8 cellular contexts compared by ENCODE assay signal in genomic region chr14:54440037-54440436, GRCh38. TPM values are rescaled to one million over a fixed set of nuclear protein-coding genes. Genes with fewer than 3 reads are reported as not detected.
DNase-seq lines count a peak whose midpoint lies in the region; ATAC-seq and TF ChIP-seq lines count a peak whose summit lies in the region.

No MANE protein-coding gene starts in this region.

- H3K36me3 Mint-ChIP-seq in dendritic cell treated with granulocyte-macrophage colony-stimulating factor and Interleukin-4, amounts not matched to agents 40 ng/mL and 50 ng/mL, for 4 days (ENCODE audit: low read depth), result peaks cover 23% of the 10 kb centered on the region
- peaks cover 9% of the 10 kb centered on the region for H3K36me3 Mint-ChIP-seq in natural killer cell treated with Interleukin-12 subunit alpha and Interleukin-12 subunit beta and Interleukin-15 and Interleukin-18, amount 100 ng/mL, for 72 hours

- ATAC-seq in natural killer cell treated with Interleukin-12 subunit alpha and Interleukin-12 subunit beta and Interleukin-15 and Interleukin-18, amount 100 ng/mL, for 72 hours, result no peak

- H3K27me3 Mint-ChIP-seq in dendritic cell treated with granulocyte-macrophage colony-stimulating factor and Interleukin-4, amounts not matched to agents 40 ng/mL and 50 ng/mL, for 4 days, result no peaks in the 10 kb centered on the region
- peaks cover 0 to 7% of the 10 kb centered on the region in 2 donors for H3K27me3 Mint-ChIP-seq in natural killer cell treated with Interleukin-12 subunit alpha and Interleukin-12 subunit beta and Interleukin-15 and Interleukin-18, amount 100 ng/mL, for 72 hours

- TF ChIP-seq CTCF in C4-2B (conservative IDR thresholded peaks at IDR 0.05), result no peak

- peak overlapping the region; percentile 73 for H3K27ac Mint-ChIP-seq in dendritic cell treated with granulocyte-macrophage colony-stimulating factor and Interleukin-4, amounts not matched to agents 40 ng/mL and 50 ng/mL, for 4 days
- peak overlapping the region; percentile 85 to 86 for H3K27ac Mint-ChIP-seq in natural killer cell treated with Interleukin-12 subunit alpha and Interleukin-12 subunit beta and Interleukin-15 and Interleukin-18, amount 100 ng/mL, for 72 hours

- H3K27ac ChIP-seq in C4-2B, result peak overlapping the region; percentile 89; the same call in 1 of the 2 replicates

- no peaks in the 10 kb centered on the region for H3K9me3 Mint-ChIP-seq in dendritic cell treated with granulocyte-macrophage colony-stimulating factor and Interleukin-4, amounts not matched to agents 40 ng/mL and 50 ng/mL, for 4 days
- H3K9me3 Mint-ChIP-seq in natural killer cell treated with Interleukin-12 subunit alpha and Interleukin-12 subunit beta and Interleukin-15 and Interleukin-18, amount 100 ng/mL, for 72 hours, result no peaks in the 10 kb centered on the region

- DNase-seq in NCI-H460 (ENCODE audit: extremely low read depth, low read depth) (peak; percentile 58), NAMALWA (ENCODE audit: low spot score) (no peak), glomerular visceral epithelial cell (ENCODE audit: extremely low spot score) (no peak), A172 (ENCODE audit: low spot score) (no peak)
- DNase-seq in natural killer cell treated with Interleukin-12 subunit alpha and Interleukin-12 subunit beta and Interleukin-15 and Interleukin-18, amount 100 ng/mL, for 72 hours (ENCODE audit: low spot score), result no peak
- no peak for DNase-seq in activated CD4-positive, alpha-beta T cell treated with anti-CD3 and anti-CD28 coated beads, Interleukin-2, amount 50 U/mL, for 4 hours

- H3K4me3 Mint-ChIP-seq in dendritic cell treated with granulocyte-macrophage colony-stimulating factor and Interleukin-4, amounts not matched to agents 40 ng/mL and 50 ng/mL, for 4 days, result peak overlapping the region; percentile 79
- H3K4me3 Mint-ChIP-seq in natural killer cell treated with Interleukin-12 subunit alpha and Interleukin-12 subunit beta and Interleukin-15 and Interleukin-18, amount 100 ng/mL, for 72 hours, result peak overlapping the region; percentile 89

- intact Hi-C loops in dendritic cell treated with granulocyte-macrophage colony-stimulating factor and Interleukin-4, amounts not matched to agents 40 ng/mL and 50 ng/mL, for 4 days (cut with micrococcal nuclease), result loop anchor here (2.0 kb wide), 1 partner anchor 43 kb away; the partner anchor contains the start of gene CDKN3

- H3K4me1 Mint-ChIP-seq in dendritic cell treated with granulocyte-macrophage colony-stimulating factor and Interleukin-4, amounts not matched to agents 40 ng/mL and 50 ng/mL, for 4 days (ENCODE audit: low read depth), result peaks cover 47% of the 10 kb centered on the region
- H3K4me1 Mint-ChIP-seq in natural killer cell treated with Interleukin-12 subunit alpha and Interleukin-12 subunit beta and Interleukin-15 and Interleukin-18, amount 100 ng/mL, for 72 hours (ENCODE audit: low read depth in 2 of 2), result peaks cover 43 to 52% of the 10 kb centered on the region in 2 donors

RNA-seq across cellular contexts. Expression of gene CNIH1, which starts 1.1 kb away (rescaled TPM):
- 284 and 351 TPM in 2 replicates for total RNA-seq in NCI-H460 (2014; rRNA removed; shearing (Covaris generic))
- 53.8 and 102 TPM in 2 replicates for polyA plus RNA-seq in NCI-H460 (2014; cell fraction: nucleus; rRNA removed)
- total RNA-seq in natural killer cell treated with Interleukin-12 subunit alpha and Interleukin-12 subunit beta and Interleukin-15 and Interleukin-18, amount 100 ng/mL, for 72 hours, result 10 to 100 TPM; 51.7 to 56.8 TPM
- 90.4 and 106 TPM in 2 replicates for total RNA-seq in A172 (2014; rRNA removed; shearing (Covaris generic))

RNA-seq across cellular contexts. Expression of gene CDKN3, which starts 43.2 kb away (rescaled TPM):
- total RNA-seq in NCI-H460 (2014; rRNA removed; shearing (Covaris generic)), result 147 and 177 TPM in 2 replicates
- 243 and 307 TPM in 2 replicates for polyA plus RNA-seq in NCI-H460 (2014; cell fraction: nucleus; rRNA removed)
- 10 to 100 TPM; 31.1 to 38.4 TPM for total RNA-seq in natural killer cell treated with Interleukin-12 subunit alpha and Interleukin-12 subunit beta and Interleukin-15 and Interleukin-18, amount 100 ng/mL, for 72 hours
- total RNA-seq in A172 (2014; rRNA removed; shearing (Covaris generic)), result 104 and 166 TPM in 2 replicates

RNA-seq across cellular contexts. Expression of gene GMFB, which starts 48.7 kb away (rescaled TPM):
- 106 and 110 TPM in 2 replicates for total RNA-seq in NCI-H460 (2014; rRNA removed; shearing (Covaris generic))
- 64.7 and 101 TPM in 2 replicates for polyA plus RNA-seq in NCI-H460 (2014; cell fraction: nucleus; rRNA removed)
- 10 to 100 TPM; 29.7 to 43.9 TPM for total RNA-seq in natural killer cell treated with Interleukin-12 subunit alpha and Interleukin-12 subunit beta and Interleukin-15 and Interleukin-18, amount 100 ng/mL, for 72 hours
- total RNA-seq in A172 (2014; rRNA removed; shearing (Covaris generic)), result 63.2 and 96.4 TPM in 2 replicates
